ENCODE assay signal across 20 cellular contexts in the genomic region with DNA sequence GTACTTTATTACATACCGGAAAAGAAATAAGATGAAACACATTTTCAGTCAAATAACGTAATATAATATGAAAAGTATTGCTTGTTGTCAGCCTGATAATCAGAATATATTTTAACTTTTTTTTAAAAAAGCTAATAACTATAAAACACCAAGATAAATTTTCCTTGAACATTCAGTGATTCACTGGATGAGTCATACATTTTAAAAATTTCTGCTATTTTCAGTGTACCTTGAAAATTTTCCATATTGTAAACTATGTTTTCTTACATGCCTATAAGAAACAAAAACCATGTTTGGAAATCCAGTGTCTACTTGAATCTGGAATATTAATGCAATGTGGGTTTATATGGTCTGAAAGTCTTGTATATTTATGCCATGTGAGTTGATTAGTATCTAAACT. TPM values are rescaled to one million over a fixed set of nuclear protein-coding genes. Genes with fewer than 3 reads are reported as not detected.
A peak's percentile ranks its signal among the peaks of the same experiment; 100 is the strongest.
DNase-seq lines count a peak whose midpoint lies in the region; ATAC-seq and TF ChIP-seq lines count a peak whose summit lies in the region.
"Had no signal": no experiment of that assay in that cellular context is flagged by ENCODE, and none has a peak within 500 bp of the region (broad histone marks: within the 10 kb centered on the region; RNA-seq: fewer than 3 reads in every experiment).

No MANE protein-coding gene starts in this region.

- H3K9me3 ChIP-seq in GM23248 (ENCODE audit: low read depth) (no peaks in the 10 kb centered on the region), SK-N-SH (no peaks in the 10 kb centered on the region)
- no peaks in the 10 kb centered on the region for H3K9me3 ChIP-seq in CD4-positive, alpha-beta T cell (ENCODE audit: control insufficient read depth, low read length)
- H3K9me3 ChIP-seq: BLaER1 had no signal

- TF ChIP-seq CTCF in SK-N-SH (IDR thresholded peaks at IDR 0.05): no peak
- no peak for TF ChIP-seq CTCF in choroid plexus epithelial cell (conservative IDR thresholded peaks at IDR 0.05; ENCODE audit: low read depth, low read length)
- TF ChIP-seq CTCF in mesothelial cell of epicardium (IDR thresholded peaks at IDR 0.05; ENCODE audit: unreplicated experiment): no peak
- TF ChIP-seq CTCF in CD4-positive, alpha-beta T cell (IDR thresholded peaks at IDR 0.05): no peak

- H3K27ac ChIP-seq in GM23248 (no peak overlapping the region), SK-N-SH (ENCODE audit: low read depth in 2 of 2, low read length in 1 of 2) (peak overlapping the region; percentile 55 to 57; a peak in 3 of 4 replicates)
- no peak overlapping the region for H3K27ac ChIP-seq in CD4-positive, alpha-beta T cell (ENCODE audit: low read depth, low read length)
- H3K27ac ChIP-seq: BLaER1 had no signal

- no peaks in the 10 kb centered on the region for H3K36me3 ChIP-seq in GM23248 (ENCODE audit: low read depth)
- no peaks in the 10 kb centered on the region for H3K36me3 ChIP-seq in SK-N-SH (replicated peaks in 1 of 2; ENCODE audit: control insufficient read depth in 1 of 2, insufficient read depth in 2 of 2, low read length in 1 of 2)
- H3K36me3 ChIP-seq: BLaER1 had no signal

- H3K9ac ChIP-seq in GM23248 (no peak overlapping the region), SK-N-SH (no peak overlapping the region)
- H3K9ac ChIP-seq: BLaER1 had no signal

- no peaks in the 10 kb centered on the region for H3K27me3 Mint-ChIP-seq in mesothelial cell of epicardium (ENCODE audit: low read depth)
- peaks cover 6% of the 10 kb centered on the region for H3K27me3 Mint-ChIP-seq in CD4-positive, alpha-beta T cell

- no peak for ATAC-seq in CD4-positive, alpha-beta T cell (ENCODE audit: poor library complexity)
- no peak for ATAC-seq in HG02970 (IDR thresholded peaks at IDR 0.05; ENCODE audit: low FRiP score, unreplicated experiment)

- WGBS in GM23248 (ENCODE audit: low coverage in 1 of 2, low lambda C conversion rate in 2 of 2, missing lambda C conversion rate in 2 of 2), 2 experiments: 80 to 85% methylated on average over 2 of the region's 2 CpGs
- WGBS in SK-N-SH (ENCODE audit: low lambda C conversion rate): 42% methylated on average over 2 of the region's 2 CpGs

- CTCF ChIA-PET in SK-N-SH (lab: Yijun Ruan, JAX): interaction anchor here (1.4 to 5.9 kb wide), 5 partner anchors 15 to 745 kb away, joined by 4 to 101 read pairs (median 38); a partner anchor contains a TSS
- CTCF ChIA-PET in CD4-positive, alpha-beta T cell (lab: Charles Lee): no interaction called here

- DNase-seq in GM23248 (peak; percentile 47), SK-N-SH (no peak), choroid plexus epithelial cell (ENCODE audit: low read depth) (peak; percentile 41), mesothelial cell of epicardium (ENCODE audit: low spot score in 2 of 2, unreplicated experiment in 2 of 2) (no peak), cerebellar nuclear complex (lab: John Stamatoyannopoulos, UW) (no peak), HUDEP-2 (lab: John Stamatoyannopoulos, UW; ENCODE audit: unreplicated experiment in 76 of 76) (no peak)
- no peak for DNase-seq in CD4-positive, alpha-beta T cell
- DNase-seq: CD8-positive, alpha-beta memory T cell; DMS53; H9; KBM-7; NCI-H1105 treated with DMSO at 0.1 percent for 48 hours; NCI-H187; NCI-H2107; NCI-H510A; NCI-H748 treated with DMSO at 0.1 percent for 48 hours; NK-92 treated with Interleukin-12 subunit alpha and Interleukin-12 subunit beta, amount 100 ng/mL, for 24 hours; Right ventricle myocardium superior had no signal

- peaks cover 63% of the 10 kb centered on the region for H3K4me1 Mint-ChIP-seq in mesothelial cell of epicardium
- H3K4me1 Mint-ChIP-seq in CD4-positive, alpha-beta T cell (ENCODE audit: low read depth): no peaks in the 10 kb centered on the region
- H3K4me1 Mint-ChIP-seq: CD8-positive, alpha-beta memory T cell had no signal

- TF ChIP-seq RAD21 in SK-N-SH (IDR thresholded peaks at IDR 0.05; ENCODE audit: low read length): no peak

- H3K27ac Mint-ChIP-seq in mesothelial cell of epicardium: peak overlapping the region; percentile 58
- no peak overlapping the region for H3K27ac Mint-ChIP-seq in CD4-positive, alpha-beta T cell
- H3K27ac Mint-ChIP-seq: CD8-positive, alpha-beta memory T cell; H9 had no signal

- no peak overlapping the region for H3K4me3 Mint-ChIP-seq in mesothelial cell of epicardium
- H3K4me3 Mint-ChIP-seq in CD4-positive, alpha-beta T cell: no peak overlapping the region
- H3K4me3 Mint-ChIP-seq: CD8-positive, alpha-beta memory T cell; H9 had no signal

- no peaks in the 10 kb centered on the region for H3K9me2 ChIP-seq in GM23248 (ENCODE audit: insufficient read depth)
- no peaks in the 10 kb centered on the region for H3K9me2 ChIP-seq in SK-N-SH

- no peak for TF ChIP-seq EP300 in SK-N-SH (IDR thresholded peaks at IDR 0.05; ENCODE audit: borderline replicate concordance in 1 of 2, low read depth in 1 of 2, low read length in 1 of 2)

- POLR2A ChIA-PET in SK-N-SH (lab: Yijun Ruan, JAX): no interaction called here
- POLR2A ChIA-PET in CD4-positive, alpha-beta T cell (lab: Charles Lee): no interaction called here

- no peak overlapping the region for H2AFZ ChIP-seq in GM23248
- no peak overlapping the region for H2AFZ ChIP-seq in SK-N-SH (ENCODE audit: low read depth)

- H3K79me2 ChIP-seq in GM23248 (ENCODE audit: insufficient read depth) (no peaks in the 10 kb centered on the region), SK-N-SH (ENCODE audit: insufficient read depth) (no peaks in the 10 kb centered on the region)

- no peak overlapping the region for H3K4me3 ChIP-seq in GM23248
- no peak overlapping the region for H3K4me3 ChIP-seq in SK-N-SH (ENCODE audit: low read depth in 2 of 2, low read length in 1 of 2)
- H3K4me3 ChIP-seq in choroid plexus epithelial cell (ENCODE audit: low read depth, low read length): no peak overlapping the region
- H3K4me3 ChIP-seq: BLaER1 had no signal

- no peaks in the 10 kb centered on the region for H3K9me3 Mint-ChIP-seq in mesothelial cell of epicardium
- H3K9me3 Mint-ChIP-seq in CD4-positive, alpha-beta T cell: no peaks in the 10 kb centered on the region
- H3K9me3 Mint-ChIP-seq: CD8-positive, alpha-beta memory T cell; H9 had no signal

- H3K27me3 ChIP-seq in GM23248 (replicated peaks; ENCODE audit: insufficient read depth) (no peaks in the 10 kb centered on the region), SK-N-SH (ENCODE audit: insufficient read depth) (no peaks in the 10 kb centered on the region)
- H3K27me3 ChIP-seq in CD4-positive, alpha-beta T cell (ENCODE audit: control insufficient read depth, insufficient read depth, low read length): no peaks in the 10 kb centered on the region
- H3K27me3 ChIP-seq: BLaER1 had no signal

- in situ Hi-C loops in GM23248 (cut with MboI): loop anchor here (25.0 kb wide), 1 partner anchor 751 kb away; no protein-coding TSS in a partner anchor

- H3K4me1 ChIP-seq in GM23248 (ENCODE audit: insufficient read depth) (peaks cover 20% of the 10 kb centered on the region), SK-N-SH (ENCODE audit: control insufficient read depth in 1 of 2, insufficient read depth in 2 of 2, low read depth in 1 of 2, low read length in 1 of 2) (peaks cover 5 to 27% of the 10 kb centered on the region in 2 experiments; a peak in 2 of 4 replicates)

- no peaks in the 10 kb centered on the region for H3K36me3 Mint-ChIP-seq in mesothelial cell of epicardium
- no peaks in the 10 kb centered on the region for H3K36me3 Mint-ChIP-seq in CD4-positive, alpha-beta T cell (ENCODE audit: low read depth)
- H3K36me3 Mint-ChIP-seq: CD8-positive, alpha-beta memory T cell had no signal

- peaks cover 11% of the 10 kb centered on the region; the same call in 1 of the 2 replicates for H3F3A ChIP-seq in GM23248 (ENCODE audit: insufficient read depth)
- peaks cover 24% of the 10 kb centered on the region for H3F3A ChIP-seq in SK-N-SH (replicated peaks; ENCODE audit: insufficient read depth)

- intact Hi-C loops in CD4-positive, alpha-beta T cell (cut with DNase I, micrococcal nuclease): loop anchor here in 1 of 2 experiments (10.0 kb wide), 1 partner anchor 632 kb away; no protein-coding TSS in a partner anchor

- H4K20me1 ChIP-seq in GM23248 (ENCODE audit: insufficient read depth): no peaks in the 10 kb centered on the region
- H4K20me1 ChIP-seq in SK-N-SH (ENCODE audit: insufficient read depth): no peaks in the 10 kb centered on the region
- H4K20me1 ChIP-seq: BLaER1 had no signal

- peak overlapping the region; percentile 8 for H3K4me2 ChIP-seq in GM23248 (ENCODE audit: unreplicated experiment)
- H3K4me2 ChIP-seq in SK-N-SH: no peak overlapping the region
- H3K4me2 ChIP-seq: BLaER1 had no signal

TF ChIP-seq in SK-N-SH, 30 proteins besides CTCF, POLR2A, EP300 and RAD21 (continues in another document):
- TF ChIP-seq MXI1 (IDR thresholded peaks at IDR 0.05; ENCODE audit: low read depth, low read length) (no peak), SIN3A (IDR thresholded peaks at IDR 0.05; ENCODE audit: borderline replicate concordance, low read depth, low read length) (no peak), FOSL2 (IDR thresholded peaks at IDR 0.05; ENCODE audit: borderline replicate concordance, low read depth) (peak; percentile 78; the same call in 1 of the 2 replicates), JUND (IDR thresholded peaks at IDR 0.05) (peak; percentile 62; the same call in 1 of the 2 replicates), NRF1 (IDR thresholded peaks at IDR 0.05; ENCODE audit: low read depth, low read length) (no peak), EZH2phosphoT487 (IDR thresholded peaks at IDR 0.05; ENCODE audit: borderline replicate concordance, low read depth) (no peak), POLR2AphosphoS5 (IDR thresholded peaks at IDR 0.05; ENCODE audit: low read depth, low read length) (no peak), FOXM1 (IDR thresholded peaks at IDR 0.05; ENCODE audit: low read depth) (no peak)
- TF ChIP-seq, protein P1, sequence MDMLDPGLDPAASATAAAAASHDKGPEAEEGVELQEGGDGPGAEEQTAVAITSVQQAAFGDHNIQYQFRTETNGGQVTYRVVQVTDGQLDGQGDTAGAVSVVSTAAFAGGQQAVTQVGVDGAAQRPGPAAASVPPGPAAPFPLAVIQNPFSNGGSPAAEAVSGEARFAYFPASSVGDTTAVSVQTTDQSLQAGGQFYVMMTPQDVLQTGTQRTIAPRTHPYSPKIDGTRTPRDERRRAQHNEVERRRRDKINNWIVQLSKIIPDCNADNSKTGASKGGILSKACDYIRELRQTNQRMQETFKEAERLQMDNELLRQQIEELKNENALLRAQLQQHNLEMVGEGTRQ (IDR thresholded peaks at IDR 0.05; ENCODE audit: borderline replicate concordance, low read depth, low read length): no peak

RNA-seq across cellular contexts. Expression of a gene that starts 36.3 kb away (rescaled TPM):
- total RNA-seq in GM23248 (2014; rRNA removed; shearing (Covaris generic)): 23.7 and 29.3 TPM in 2 replicates
- polyA plus RNA-seq in GM23248 (2016; fragmentation: Nextera tagmentation; extraction: Ambion mirVana) (24.1 and 26.2 TPM in 2 replicates), SK-N-SH (2012; rRNA removed) (120 and 146 TPM in 2 replicates)
- polyA plus RNA-seq in SK-N-SH (2012; cell fraction: cytosol; rRNA removed): 113 and 133 TPM in 2 replicates
- polyA plus RNA-seq in SK-N-SH (2012; cell fraction: nucleus; rRNA removed): 253 and 311 TPM in 2 replicates
- total RNA-seq in mesothelial cell of epicardium: 377 to 397 TPM (median 379 TPM) in 3 replicates
- total RNA-seq in CD4-positive, alpha-beta T cell: not detected
- total RNA-seq: CD8-positive, alpha-beta memory T cell had no signal
- polyA plus RNA-seq: CD8-positive, alpha-beta memory T cell had no signal

Comparison
In these comparisons a context has a peak if more than half of its experiments do, and no peak if none do; other contexts are left out.
1. DNase-seq: peak in GM23248 (single experiment) and choroid plexus epithelial cell (single experiment); none in SK-N-SH (single experiment), mesothelial cell of epicardium (0 of 2), CD4-positive, alpha-beta T cell (0 of 10), cerebellar nuclear complex (0 of 2) and HUDEP-2 (0 of 76).
2. H3K27ac ChIP-seq: peak in SK-N-SH (2 of 2); none in GM23248 (single experiment) and CD4-positive, alpha-beta T cell (single experiment).
3. RNA of a gene that starts 36.3 kb away (total RNA-seq): 377 to 397 TPM in mesothelial cell of epicardium and 23.7 to 29.3 TPM in GM23248; not detected in CD4-positive, alpha-beta T cell; every median in the first group is over 10 times any median in the second.